1 cellular context compared by ENCODE assay signal in the genomic region with DNA sequence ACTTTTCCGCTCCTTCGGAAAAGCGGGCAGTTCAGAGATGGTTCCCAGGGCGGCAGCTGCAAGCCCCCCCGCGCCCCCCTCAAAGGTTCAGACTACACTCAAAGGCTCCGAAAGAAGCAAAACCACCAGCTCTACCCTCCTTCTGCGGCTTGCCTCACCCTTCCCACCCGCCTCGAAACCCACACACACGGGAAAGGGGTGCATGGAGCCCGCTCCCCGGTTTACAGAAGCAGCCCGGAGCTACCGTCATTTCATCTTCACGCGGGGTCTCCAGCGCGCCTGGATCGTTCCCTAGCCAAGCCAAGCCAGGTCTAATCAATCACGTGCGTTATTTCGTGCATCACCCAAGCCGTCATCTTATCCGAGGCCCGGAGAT.
TF ChIP-seq lines count a peak whose summit lies in the region.

No MANE protein-coding gene starts in this region.

TF ChIP-seq in GM23338, 12 proteins besides CTCF, POLR2A, EP300 and RAD21:
- TF ChIP-seq, protein P1, sequence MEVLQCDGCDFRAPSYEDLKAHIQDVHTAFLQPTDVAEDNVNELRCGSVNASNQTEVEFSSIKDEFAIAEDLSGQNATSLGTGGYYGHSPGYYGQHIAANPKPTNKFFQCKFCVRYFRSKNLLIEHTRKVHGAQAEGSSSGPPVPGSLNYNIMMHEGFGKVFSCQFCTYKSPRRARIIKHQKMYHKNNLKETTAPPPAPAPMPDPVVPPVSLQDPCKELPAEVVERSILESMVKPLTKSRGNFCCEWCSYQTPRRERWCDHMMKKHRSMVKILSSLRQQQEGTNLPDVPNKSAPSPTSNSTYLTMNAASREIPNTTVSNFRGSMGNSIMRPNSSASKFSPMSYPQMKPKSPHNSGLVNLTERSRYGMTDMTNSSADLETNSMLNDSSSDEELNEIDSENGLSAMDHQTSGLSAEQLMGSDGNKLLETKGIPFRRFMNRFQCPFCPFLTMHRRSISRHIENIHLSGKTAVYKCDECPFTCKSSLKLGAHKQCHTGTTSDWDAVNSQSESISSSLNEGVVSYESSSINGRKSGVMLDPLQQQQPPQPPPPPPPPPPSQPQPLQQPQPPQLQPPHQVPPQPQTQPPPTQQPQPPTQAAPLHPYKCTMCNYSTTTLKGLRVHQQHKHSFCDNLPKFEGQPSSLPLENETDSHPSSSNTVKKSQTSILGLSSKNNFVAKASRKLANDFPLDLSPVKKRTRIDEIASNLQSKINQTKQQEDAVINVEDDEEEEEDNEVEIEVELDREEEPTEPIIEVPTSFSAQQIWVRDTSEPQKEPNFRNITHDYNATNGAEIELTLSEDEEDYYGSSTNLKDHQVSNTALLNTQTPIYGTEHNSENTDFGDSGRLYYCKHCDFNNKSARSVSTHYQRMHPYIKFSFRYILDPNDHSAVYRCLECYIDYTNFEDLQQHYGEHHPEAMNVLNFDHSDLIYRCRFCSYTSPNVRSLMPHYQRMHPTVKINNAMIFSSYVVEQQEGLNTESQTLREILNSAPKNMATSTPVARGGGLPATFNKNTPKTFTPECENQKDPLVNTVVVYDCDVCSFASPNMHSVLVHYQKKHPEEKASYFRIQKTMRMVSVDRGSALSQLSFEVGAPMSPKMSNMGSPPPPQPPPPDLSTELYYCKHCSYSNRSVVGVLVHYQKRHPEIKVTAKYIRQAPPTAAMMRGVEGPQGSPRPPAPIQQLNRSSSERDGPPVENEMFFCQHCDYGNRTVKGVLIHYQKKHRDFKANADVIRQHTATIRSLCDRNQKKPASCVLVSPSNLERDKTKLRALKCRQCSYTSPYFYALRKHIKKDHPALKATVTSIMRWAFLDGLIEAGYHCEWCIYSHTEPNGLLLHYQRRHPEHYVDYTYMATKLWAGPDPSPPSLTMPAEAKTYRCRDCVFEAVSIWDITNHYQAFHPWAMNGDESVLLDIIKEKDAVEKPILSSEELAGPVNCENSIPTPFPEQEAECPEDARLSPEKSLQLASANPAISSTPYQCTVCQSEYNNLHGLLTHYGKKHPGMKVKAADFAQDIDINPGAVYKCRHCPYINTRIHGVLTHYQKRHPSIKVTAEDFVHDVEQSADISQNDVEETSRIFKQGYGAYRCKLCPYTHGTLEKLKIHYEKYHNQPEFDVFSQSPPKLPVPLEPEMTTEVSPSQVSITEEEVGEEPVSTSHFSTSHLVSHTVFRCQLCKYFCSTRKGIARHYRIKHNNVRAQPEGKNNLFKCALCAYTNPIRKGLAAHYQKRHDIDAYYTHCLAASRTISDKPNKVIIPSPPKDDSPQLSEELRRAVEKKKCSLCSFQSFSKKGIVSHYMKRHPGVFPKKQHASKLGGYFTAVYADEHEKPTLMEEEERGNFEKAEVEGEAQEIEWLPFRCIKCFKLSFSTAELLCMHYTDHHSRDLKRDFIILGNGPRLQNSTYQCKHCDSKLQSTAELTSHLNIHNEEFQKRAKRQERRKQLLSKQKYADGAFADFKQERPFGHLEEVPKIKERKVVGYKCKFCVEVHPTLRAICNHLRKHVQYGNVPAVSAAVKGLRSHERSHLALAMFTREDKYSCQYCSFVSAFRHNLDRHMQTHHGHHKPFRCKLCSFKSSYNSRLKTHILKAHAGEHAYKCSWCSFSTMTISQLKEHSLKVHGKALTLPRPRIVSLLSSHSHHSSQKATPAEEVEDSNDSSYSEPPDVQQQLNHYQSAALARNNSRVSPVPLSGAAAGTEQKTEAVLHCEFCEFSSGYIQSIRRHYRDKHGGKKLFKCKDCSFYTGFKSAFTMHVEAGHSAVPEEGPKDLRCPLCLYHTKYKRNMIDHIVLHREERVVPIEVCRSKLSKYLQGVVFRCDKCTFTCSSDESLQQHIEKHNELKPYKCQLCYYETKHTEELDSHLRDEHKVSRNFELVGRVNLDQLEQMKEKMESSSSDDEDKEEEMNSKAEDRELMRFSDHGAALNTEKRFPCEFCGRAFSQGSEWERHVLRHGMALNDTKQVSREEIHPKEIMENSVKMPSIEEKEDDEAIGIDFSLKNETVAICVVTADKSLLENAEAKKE (CRISPR knock-in tag; IDR thresholded peaks at IDR 0.05) = no peak
- no peak for TF ChIP-seq STAT1 (IDR thresholded peaks at IDR 0.05; ENCODE audit: unreplicated experiment)
- no peak for TF ChIP-seq EZH2 (IDR thresholded peaks at IDR 0.05; ENCODE audit: low read depth, unreplicated experiment)
- TF ChIP-seq JUNB (IDR thresholded peaks at IDR 0.05; ENCODE audit: unreplicated experiment) = no peak
- TF ChIP-seq, protein P2, sequence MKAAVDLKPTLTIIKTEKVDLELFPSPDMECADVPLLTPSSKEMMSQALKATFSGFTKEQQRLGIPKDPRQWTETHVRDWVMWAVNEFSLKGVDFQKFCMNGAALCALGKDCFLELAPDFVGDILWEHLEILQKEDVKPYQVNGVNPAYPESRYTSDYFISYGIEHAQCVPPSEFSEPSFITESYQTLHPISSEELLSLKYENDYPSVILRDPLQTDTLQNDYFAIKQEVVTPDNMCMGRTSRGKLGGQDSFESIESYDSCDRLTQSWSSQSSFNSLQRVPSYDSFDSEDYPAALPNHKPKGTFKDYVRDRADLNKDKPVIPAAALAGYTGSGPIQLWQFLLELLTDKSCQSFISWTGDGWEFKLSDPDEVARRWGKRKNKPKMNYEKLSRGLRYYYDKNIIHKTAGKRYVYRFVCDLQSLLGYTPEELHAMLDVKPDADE (IDR thresholded peaks at IDR 0.05) = no peak
- TF ChIP-seq NANOG (IDR thresholded peaks at IDR 0.05; ENCODE audit: borderline replicate concordance) = no peak
- TF ChIP-seq, protein P3, sequence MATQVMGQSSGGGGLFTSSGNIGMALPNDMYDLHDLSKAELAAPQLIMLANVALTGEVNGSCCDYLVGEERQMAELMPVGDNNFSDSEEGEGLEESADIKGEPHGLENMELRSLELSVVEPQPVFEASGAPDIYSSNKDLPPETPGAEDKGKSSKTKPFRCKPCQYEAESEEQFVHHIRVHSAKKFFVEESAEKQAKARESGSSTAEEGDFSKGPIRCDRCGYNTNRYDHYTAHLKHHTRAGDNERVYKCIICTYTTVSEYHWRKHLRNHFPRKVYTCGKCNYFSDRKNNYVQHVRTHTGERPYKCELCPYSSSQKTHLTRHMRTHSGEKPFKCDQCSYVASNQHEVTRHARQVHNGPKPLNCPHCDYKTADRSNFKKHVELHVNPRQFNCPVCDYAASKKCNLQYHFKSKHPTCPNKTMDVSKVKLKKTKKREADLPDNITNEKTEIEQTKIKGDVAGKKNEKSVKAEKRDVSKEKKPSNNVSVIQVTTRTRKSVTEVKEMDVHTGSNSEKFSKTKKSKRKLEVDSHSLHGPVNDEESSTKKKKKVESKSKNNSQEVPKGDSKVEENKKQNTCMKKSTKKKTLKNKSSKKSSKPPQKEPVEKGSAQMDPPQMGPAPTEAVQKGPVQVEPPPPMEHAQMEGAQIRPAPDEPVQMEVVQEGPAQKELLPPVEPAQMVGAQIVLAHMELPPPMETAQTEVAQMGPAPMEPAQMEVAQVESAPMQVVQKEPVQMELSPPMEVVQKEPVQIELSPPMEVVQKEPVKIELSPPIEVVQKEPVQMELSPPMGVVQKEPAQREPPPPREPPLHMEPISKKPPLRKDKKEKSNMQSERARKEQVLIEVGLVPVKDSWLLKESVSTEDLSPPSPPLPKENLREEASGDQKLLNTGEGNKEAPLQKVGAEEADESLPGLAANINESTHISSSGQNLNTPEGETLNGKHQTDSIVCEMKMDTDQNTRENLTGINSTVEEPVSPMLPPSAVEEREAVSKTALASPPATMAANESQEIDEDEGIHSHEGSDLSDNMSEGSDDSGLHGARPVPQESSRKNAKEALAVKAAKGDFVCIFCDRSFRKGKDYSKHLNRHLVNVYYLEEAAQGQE (IDR thresholded peaks at IDR 0.05; ENCODE audit: unreplicated experiment) = no peak
- TF ChIP-seq ZNF331 (CRISPR knock-in tag; IDR thresholded peaks at IDR 0.05; ENCODE audit: low read depth) = no peak
- no peak for TF ChIP-seq POLR2AphosphoS5 (IDR thresholded peaks at IDR 0.05; ENCODE audit: low read depth)
- TF ChIP-seq EZH2phosphoT487 (IDR thresholded peaks at IDR 0.05; ENCODE audit: unreplicated experiment) = no peak
- TF ChIP-seq ZNF114 (CRISPR knock-in tag; IDR thresholded peaks at IDR 0.05) = no peak
- no peak for TF ChIP-seq CREB1 (CRISPR knock-in tag; IDR thresholded peaks at IDR 0.05; ENCODE audit: low read depth)
